In genomic region chr18:10234281-10234680, GRCh38 we compare ENCODE assay signal across 29 cellular contexts.
DNase-seq lines count a peak whose midpoint lies in the region; ATAC-seq, FAIRE-seq and TF ChIP-seq lines count a peak whose summit lies in the region.
"Had no signal": no experiment of that assay in that cellular context is flagged by ENCODE, and none has a peak within 500 bp of the region (broad histone marks: within the 10 kb centered on the region; RNA-seq: fewer than 3 reads in every experiment).

No MANE protein-coding gene starts in this region.

- DNase-seq in HFFc6 = peak; percentile 8
- peak; percentile 83 for DNase-seq in epithelial cell of esophagus (ENCODE audit: low read depth)
- DNase-seq in keratinocyte (ENCODE audit: low read depth, low spot score) = peak; percentile 9
- no peak for DNase-seq in immature natural killer cell
- DNase-seq in H4 (ENCODE audit: low spot score) = no peak
- no peak for DNase-seq in pons (ENCODE audit: low spot score)
- DNase-seq: activated CD4-positive, alpha-beta T cell treated with anti-CD3 and anti-CD28 coated beads, Interleukin-2, amount 50 U/mL, for 1 hour; activated gamma-delta T cell treated with Interleukin-2 at 50 U/mL for 16 hours; activated naive CD8-positive, alpha-beta T cell treated with anti-CD3 and anti-CD28 coated beads, Interleukin-2, amount 50 U/mL, for 24 hours; activated T-cell treated with anti-CD3 and anti-CD28 coated beads, Interleukin-2, amount 50 U/mL, for 4 hours; Caco-2; central memory CD4-positive, alpha-beta T cell; GDM1; hippocampal formation; NCI-H1092; NCI-H1694; NCI-H446; NCI-H82; RPMI8226; sigmoid colon; stimulated activated CD4-positive, alpha-beta T cell treated with anti-CD3 and anti-CD28 coated beads, Interleukin-4, amount 100 ng/mL, for 1 hour; stomach; T-cell had no signal

- H4K20me1 ChIP-seq in keratinocyte (ENCODE audit: control insufficient read depth, extremely low read depth, insufficient read depth, low read length) = no peaks in the 10 kb centered on the region
- H4K20me1 ChIP-seq: BLaER1 treated with 17β-estradiol and CSF1 and Interleukin-3, amounts not matched to agents 10 nM and 100 nM had no signal

- H3K27me3 ChIP-seq in keratinocyte (ENCODE audit: control insufficient read depth, extremely low read depth, insufficient read depth, low read length) = no peaks in the 10 kb centered on the region
- H3K27me3 ChIP-seq: BLaER1 treated with 17β-estradiol and CSF1 and Interleukin-3, amounts not matched to agents 10 nM and 100 nM; neutrophil; sigmoid colon; SJSA1; stomach had no signal

- no peaks in the 10 kb centered on the region for H3K79me2 ChIP-seq in keratinocyte (ENCODE audit: control insufficient read depth, insufficient read depth, low read length)

- H3K4me3 ChIP-seq in epithelial cell of esophagus (ENCODE audit: low read length) (no peak overlapping the region), keratinocyte (ENCODE audit: control insufficient read depth in 2 of 3, extremely low read depth in 1 of 3, insufficient read depth in 2 of 3, low read depth in 1 of 3, low read length in 3 of 3) (no peak overlapping the region), urinary bladder (ENCODE audit: low read depth, low read length) (no peak overlapping the region)
- H3K4me3 ChIP-seq: BLaER1 treated with 17β-estradiol and CSF1 and Interleukin-3, amounts not matched to agents 10 nM and 100 nM; sigmoid colon; SJSA1; stomach had no signal

- peaks cover 2% of the 10 kb centered on the region; the same call in 1 of the 2 replicates for H3K27me3 Mint-ChIP-seq in HFFc6 (ENCODE audit: insufficient read depth)
- H3K27me3 Mint-ChIP-seq in immature natural killer cell (ENCODE audit: low read depth in 3 of 3) = peaks cover 0 to 12% (median 0%) of the 10 kb centered on the region in 3 donors
- peaks cover 8% of the 10 kb centered on the region for H3K27me3 Mint-ChIP-seq in activated T-helper 17 cell treated with anti-CD3 and anti-CD28 coated beads, Interleukin-2, amount 50 U/mL, for 72 hours
- H3K27me3 Mint-ChIP-seq: activated naive CD8-positive, alpha-beta T cell treated with anti-CD3 and anti-CD28 coated beads, Interleukin-2, amount 50 U/mL, for 24 hours had no signal

- H3K9me1 ChIP-seq in keratinocyte (ENCODE audit: control insufficient read depth, extremely low read depth, insufficient read depth, low read length) = no peaks in the 10 kb centered on the region

- no peak for ATAC-seq in activated T-helper 17 cell treated with anti-CD3 and anti-CD28 coated beads, Interleukin-2, amount 50 U/mL, for 72 hours (replicated peaks)
- ATAC-seq: activated naive CD8-positive, alpha-beta T cell treated with anti-CD3 and anti-CD28 coated beads, Interleukin-2, amount 50 U/mL, for 24 hours; activated T-cell treated with anti-CD3 and anti-CD28 coated beads, Interleukin-2, amount 50 U/mL, for 4 hours; T-cell; WTC11 had no signal

- no peak overlapping the region for H3K27ac ChIP-seq in keratinocyte (ENCODE audit: control insufficient read depth, insufficient read depth, low read length)
- H3K27ac ChIP-seq in urinary bladder (ENCODE audit: low read depth) = peak overlapping the region; percentile 41
- H3K27ac ChIP-seq: BLaER1 treated with 17β-estradiol and CSF1 and Interleukin-3, amounts not matched to agents 10 nM and 100 nM; neutrophil; SJSA1 had no signal

- H2AFZ ChIP-seq in keratinocyte (ENCODE audit: control insufficient read depth, low read length) = peak overlapping the region; percentile 24

- H3K36me3 Mint-ChIP-seq in HFFc6 (ENCODE audit: low read depth) (0 out of 2 replicates have a peak, but pooled peaks cover 10% of the 10 kb centered on the region), immature natural killer cell (no peaks in the 10 kb centered on the region)
- H3K36me3 Mint-ChIP-seq in activated T-helper 17 cell treated with anti-CD3 and anti-CD28 coated beads, Interleukin-2, amount 50 U/mL, for 72 hours (ENCODE audit: low read depth) = no peaks in the 10 kb centered on the region
- H3K36me3 Mint-ChIP-seq: T-cell had no signal

- no peak overlapping the region for H3K9ac ChIP-seq in keratinocyte (ENCODE audit: control insufficient read depth, extremely low read depth, insufficient read depth, low read length)
- H3K9ac ChIP-seq: BLaER1 treated with 17β-estradiol and CSF1 and Interleukin-3, amounts not matched to agents 10 nM and 100 nM had no signal

- H3K9me3 Mint-ChIP-seq in HFFc6 (peaks cover 16% of the 10 kb centered on the region), immature natural killer cell (peaks cover 0 to 4% (median 0%) of the 10 kb centered on the region in 6 donors)
- peaks cover 6% of the 10 kb centered on the region for H3K9me3 Mint-ChIP-seq in activated T-helper 17 cell treated with anti-CD3 and anti-CD28 coated beads, Interleukin-2, amount 50 U/mL, for 72 hours
- H3K9me3 Mint-ChIP-seq: activated naive CD8-positive, alpha-beta T cell treated with anti-CD3 and anti-CD28 coated beads, Interleukin-2, amount 50 U/mL, for 24 hours had no signal

- 89% methylated on average over 5 of the region's 5 CpGs for WGBS in urinary bladder

- H3K4me1 ChIP-seq in keratinocyte (ENCODE audit: control insufficient read depth, extremely low read depth, insufficient read depth, low read length) = peaks cover 13% of the 10 kb centered on the region
- H3K4me1 ChIP-seq in urinary bladder (ENCODE audit: insufficient read depth) = peaks cover 3% of the 10 kb centered on the region
- H3K4me1 ChIP-seq: Caco-2, SJSA1 had no signal

- H3K27ac Mint-ChIP-seq in HFFc6 (peak overlapping the region; percentile 59), immature natural killer cell (no peak overlapping the region)
- H3K27ac Mint-ChIP-seq in activated T-helper 17 cell treated with anti-CD3 and anti-CD28 coated beads, Interleukin-2, amount 50 U/mL, for 72 hours = no peak overlapping the region
- H3K27ac Mint-ChIP-seq: activated naive CD8-positive, alpha-beta T cell treated with anti-CD3 and anti-CD28 coated beads, Interleukin-2, amount 50 U/mL, for 24 hours; T-cell; WTC11 had no signal

- no peaks in the 10 kb centered on the region for H3K36me3 ChIP-seq in keratinocyte (ENCODE audit: control insufficient read depth in 2 of 2, extremely low read depth in 1 of 2, insufficient read depth in 2 of 2, low read length in 2 of 2)
- H3K36me3 ChIP-seq in urinary bladder (ENCODE audit: insufficient read depth) = no peaks in the 10 kb centered on the region
- H3K36me3 ChIP-seq: BLaER1 treated with 17β-estradiol and CSF1 and Interleukin-3, amounts not matched to agents 10 nM and 100 nM; neutrophil; sigmoid colon; SJSA1; stomach had no signal

- H3K4me2 ChIP-seq in keratinocyte (ENCODE audit: control insufficient read depth, extremely low read depth, insufficient read depth, low read depth, low read length) = no peak overlapping the region

- H3K4me1 Mint-ChIP-seq in HFFc6 (ENCODE audit: low read depth) (peaks cover 41% of the 10 kb centered on the region), immature natural killer cell (no peaks in the 10 kb centered on the region)
- H3K4me1 Mint-ChIP-seq in activated T-helper 17 cell treated with anti-CD3 and anti-CD28 coated beads, Interleukin-2, amount 50 U/mL, for 72 hours = no peaks in the 10 kb centered on the region
- H3K4me1 Mint-ChIP-seq: activated naive CD8-positive, alpha-beta T cell treated with anti-CD3 and anti-CD28 coated beads, Interleukin-2, amount 50 U/mL, for 24 hours; T-cell had no signal

- dilution Hi-C loops in keratinocyte (cut with MboI; ENCODE audit: extremely low pct_ligation_motif_present, low sequenced_read_pairs) = no loop called here

- H3K4me3 Mint-ChIP-seq in HFFc6 = no peak overlapping the region
- no peak overlapping the region for H3K4me3 Mint-ChIP-seq in immature natural killer cell
- no peak overlapping the region for H3K4me3 Mint-ChIP-seq in activated T-helper 17 cell treated with anti-CD3 and anti-CD28 coated beads, Interleukin-2, amount 50 U/mL, for 72 hours
- H3K4me3 Mint-ChIP-seq: activated naive CD8-positive, alpha-beta T cell treated with anti-CD3 and anti-CD28 coated beads, Interleukin-2, amount 50 U/mL, for 24 hours; activated T-cell treated with anti-CD3 and anti-CD28 coated beads, Interleukin-2, amount 50 U/mL, for 4 hours; T-cell; WTC11 had no signal

- peaks cover 5% of the 10 kb centered on the region for H3K9me3 ChIP-seq in keratinocyte (ENCODE audit: control insufficient read depth, low read depth, low read length)
- H3K9me3 ChIP-seq: Caco-2, SJSA1 had no signal

- TF ChIP-seq CTCF in HFFc6 (IDR thresholded peaks at IDR 0.05) (no peak), epithelial cell of esophagus (IDR thresholded peaks at IDR 0.05; ENCODE audit: insufficient read depth, low read depth, low read length, missing control alignments) (no peak), keratinocyte (optimal IDR thresholded peaks at IDR 0.05 in 1 of 3, IDR thresholded peaks at IDR 0.05 in 1 of 3, conservative IDR thresholded peaks at IDR 0.05 in 1 of 3; ENCODE audit: extremely low read depth in 1 of 3, insufficient read depth in 2 of 3, low read length in 3 of 3) (no peak)

- no peak for FAIRE-seq in keratinocyte (lab: Jason Lieb, UNC)

Comparison
In these comparisons a context has a peak if more than half of its experiments do, and no peak if none do; other contexts are left out.
1. DNase-seq: peak in HFFc6 (single experiment), epithelial cell of esophagus (single experiment) and keratinocyte (single experiment); none in immature natural killer cell (0 of 3), H4 (single experiment) and pons (single experiment).